In genomic region chr11:125170406-125171031, GRCh38 we compare ENCODE assay signal across 1 cellular context.
TF ChIP-seq lines count a peak whose summit lies in the region.

No MANE protein-coding gene starts in this region.

TF ChIP-seq in H1, 55 proteins besides CTCF, POLR2A, EP300 and RAD21:
- no peak for TF ChIP-seq CHD7 (IDR thresholded peaks at IDR 0.05; ENCODE audit: insufficient replicate concordance, low read length)
- TF ChIP-seq ASH2L (IDR thresholded peaks at IDR 0.05; ENCODE audit: low read length), result peak; percentile 57
- no peak for TF ChIP-seq NRF1 (IDR thresholded peaks at IDR 0.05; ENCODE audit: low read depth, low read length)
- peak; percentile 28; the same call in 1 of the 2 replicates for TF ChIP-seq E2F6 (IDR thresholded peaks at IDR 0.05)
